Comparison of ENCODE assay signal across 13 cellular contexts in the genomic region with DNA sequence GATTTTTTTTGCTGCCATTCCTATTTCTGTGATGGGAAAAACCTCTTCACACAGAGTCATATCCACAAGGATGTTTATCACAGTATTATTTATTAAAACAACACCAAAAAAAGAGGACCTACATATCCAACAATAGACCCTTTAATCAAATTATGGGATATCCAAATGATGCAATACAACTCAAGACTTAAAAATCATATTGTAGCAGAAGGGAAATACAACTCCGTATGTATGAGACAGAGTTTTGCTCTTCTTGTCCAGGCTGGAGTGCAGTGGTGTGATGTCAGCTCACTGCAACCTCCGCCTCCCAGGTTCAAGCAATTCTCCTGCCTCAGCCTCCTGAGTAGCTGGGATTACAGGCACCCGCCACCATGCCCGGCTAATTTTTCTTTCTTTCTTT. TPM values are rescaled to one million over a fixed set of nuclear protein-coding genes. Genes with fewer than 3 reads are reported as not detected.
A peak's percentile ranks its signal among the peaks of the same experiment; 100 is the strongest.
DNase-seq lines count a peak whose midpoint lies in the region; ATAC-seq, FAIRE-seq and TF ChIP-seq lines count a peak whose summit lies in the region.
"Not testable (repeated sequence)": the region's sequence is repeated elsewhere in the genome, so short reads cannot be mapped to it uniquely, and the experiment has no call there.
"Had no signal": no experiment of that assay in that cellular context is flagged by ENCODE, and none has a peak within 500 bp of the region (broad histone marks: within the 10 kb centered on the region; RNA-seq: fewer than 3 reads in every experiment).

No MANE protein-coding gene starts in this region.

- H3K27me3 ChIP-seq in DOHH2 (ENCODE audit: control insufficient read depth, low read length) = peaks cover 15% of the 10 kb centered on the region
- H3K27me3 ChIP-seq in astrocyte (ENCODE audit: insufficient read depth, low read length); heart left ventricle; subcutaneous abdominal adipose tissue (ENCODE audit: control insufficient read depth in 5 of 5, insufficient read depth in 4 of 5, low read length in 5 of 5): not testable (repeated sequence)

- not testable (repeated sequence) for ATAC-seq in heart left ventricle

- not testable (repeated sequence) for H3K9ac ChIP-seq in astrocyte (ENCODE audit: low read length)
- H3K9ac ChIP-seq in subcutaneous abdominal adipose tissue (ENCODE audit: low read length in 5 of 5) = peak overlapping the region in 1 of 5 donors; percentile 21

- intact Hi-C loops in OCI-LY7 (cut with micrococcal nuclease; ENCODE audit: unreplicated experiment); heart left ventricle (cut with DNase I): not testable (repeated sequence)

- H3K36me3 ChIP-seq in DOHH2 (ENCODE audit: control insufficient read depth, low read length); OCI-LY7 (ENCODE audit: insufficient read depth, low read length); astrocyte (ENCODE audit: insufficient read depth, low read length); heart left ventricle; subcutaneous abdominal adipose tissue (ENCODE audit: control insufficient read depth in 5 of 5, insufficient read depth in 5 of 5, low read length in 5 of 5): not testable (repeated sequence)

- H3K4me3 ChIP-seq in DOHH2 (ENCODE audit: low read length); OCI-LY7 (ENCODE audit: low read depth, low read length, poor library complexity, severe bottlenecking); astrocyte (ENCODE audit: insufficient read depth, low read depth, low read length); heart left ventricle: not testable (repeated sequence)
- peak overlapping the region in 1 of 5 donors; percentile 29 for H3K4me3 ChIP-seq in subcutaneous abdominal adipose tissue (ENCODE audit: low read depth in 1 of 5, low read length in 5 of 5)

- H3K27ac Mint-ChIP-seq in astrocyte (ENCODE audit: unreplicated experiment) = peak overlapping the region; percentile 5
- peak overlapping the region in 2 of 3 experiments; percentile 20 to 59 for H3K27ac Mint-ChIP-seq in nephron

- H3K36me3 Mint-ChIP-seq in astrocyte (ENCODE audit: low read depth, unreplicated experiment); nephron (ENCODE audit: low read depth): not testable (repeated sequence)

- CTCF ChIA-PET in OCI-LY7 (lab: Charles Lee; ENCODE audit: unreplicated experiment) = not testable (repeated sequence)

- H3F3A ChIP-seq in DOHH2 (ENCODE audit: control insufficient read depth, insufficient read depth) = not testable (repeated sequence)

- 58 to 80% (median 73%) methylated on average over 4 of the region's 4 CpGs for WGBS in heart left ventricle, 4 donors

- BruUV-seq in OCI-LY7 (replicated peaks; lab: Mats Ljungman, UMichigan) = not testable (repeated sequence)

- H3K79me2 ChIP-seq in DOHH2 (ENCODE audit: control insufficient read depth, low read length); OCI-LY7 (ENCODE audit: insufficient read depth, low read depth, low read length); astrocyte (ENCODE audit: insufficient read depth, low read length): not testable (repeated sequence)

- not testable (repeated sequence) for H3K27me3 Mint-ChIP-seq in astrocyte (ENCODE audit: low read depth, unreplicated experiment); nephron (ENCODE audit: low read depth)

- TF ChIP-seq POLR2A in heart left ventricle (IDR thresholded peaks at IDR 0.05) = not testable (repeated sequence)

- H3K4me3 Mint-ChIP-seq in astrocyte (ENCODE audit: unreplicated experiment); nephron: not testable (repeated sequence)

- not testable (repeated sequence) for H3K9me3 Mint-ChIP-seq in astrocyte (ENCODE audit: unreplicated experiment); nephron

- POLR2A ChIA-PET in OCI-LY7 (lab: Charles Lee) = not testable (repeated sequence)

- H3K4me2 ChIP-seq in DOHH2 (ENCODE audit: low read length) = 0 out of 2 replicates have a peak overlapping the region, but pooled peaks have one; percentile 55
- peak overlapping the region; percentile 24; the same call in 1 of the 2 replicates for H3K4me2 ChIP-seq in OCI-LY7 (ENCODE audit: low read length)
- not testable (repeated sequence) for H3K4me2 ChIP-seq in astrocyte (ENCODE audit: low read length)

- not testable (repeated sequence) for H4K20me1 ChIP-seq in DOHH2 (ENCODE audit: control insufficient read depth, insufficient read depth, low read depth, low read length); OCI-LY7 (ENCODE audit: insufficient read depth, low read length); astrocyte (ENCODE audit: insufficient read depth, low read length)

- H3K9me2 ChIP-seq in DOHH2 (replicated peaks; ENCODE audit: control insufficient read depth, low read length); OCI-LY7 (ENCODE audit: insufficient read depth, low read length): not testable (repeated sequence)

- TF ChIP-seq CTCF in DOHH2 (IDR thresholded peaks at IDR 0.05; ENCODE audit: low read depth, low read length, poor library complexity, severe bottlenecking); OCI-LY7 (conservative IDR thresholded peaks at IDR 0.05; ENCODE audit: low read length); astrocyte (IDR thresholded peaks at IDR 0.05; ENCODE audit: insufficient read depth, low read depth, low read length); heart left ventricle (IDR thresholded peaks at IDR 0.05); nephron (IDR thresholded peaks at IDR 0.05; ENCODE audit: unreplicated experiment in 3 of 3): not testable (repeated sequence)

- not testable (repeated sequence) for DNase-seq in OCI-LY7 (ENCODE audit: low spot score); astrocyte (ENCODE audit: low read depth); heart left ventricle

- H3K27ac ChIP-seq in DOHH2 (ENCODE audit: low read depth, low read length); OCI-LY7 (ENCODE audit: low read depth, low read length, poor library complexity, severe bottlenecking); astrocyte (ENCODE audit: low read depth, low read length): not testable (repeated sequence)
- H3K27ac ChIP-seq in heart left ventricle = peak overlapping the region in 10 of 12 donors; percentile 4 to 67 (median 47)
- H3K27ac ChIP-seq in subcutaneous abdominal adipose tissue (ENCODE audit: low read depth, low read length) = peak overlapping the region; percentile 68

- H3K4me1 ChIP-seq in DOHH2 (ENCODE audit: control insufficient read depth, low read length) (peaks cover 17% of the 10 kb centered on the region), heart left ventricle (peaks cover 0 to 43% (median 32%) of the 10 kb centered on the region in 12 donors), subcutaneous abdominal adipose tissue (ENCODE audit: control insufficient read depth in 5 of 5, insufficient read depth in 5 of 5, low read length in 5 of 5) (peaks cover 12 to 41% (median 29%) of the 10 kb centered on the region in 5 donors)
- not testable (repeated sequence) for H3K4me1 ChIP-seq in OCI-LY7 (ENCODE audit: insufficient read depth, low read length, poor library complexity, severe bottlenecking); astrocyte (ENCODE audit: insufficient read depth, low read length)

- not testable (repeated sequence) for FAIRE-seq in astrocyte (lab: Jason Lieb, UNC)

- H3K9me3 ChIP-seq in DOHH2 (ENCODE audit: control insufficient read depth, insufficient read depth, low read length); OCI-LY7 (ENCODE audit: low read length); astrocyte (ENCODE audit: insufficient read depth, low read depth, low read length); heart left ventricle; subcutaneous abdominal adipose tissue (ENCODE audit: control insufficient read depth in 5 of 5, low read length in 5 of 5): not testable (repeated sequence)

- H3K4me1 Mint-ChIP-seq in astrocyte (ENCODE audit: low read depth, unreplicated experiment) = not testable (repeated sequence)
- H3K4me1 Mint-ChIP-seq in nephron = peaks cover 51% of the 10 kb centered on the region

- peak overlapping the region; percentile 55; the same call in 1 of the 2 replicates for H2AFZ ChIP-seq in OCI-LY7 (ENCODE audit: low read length)
- H2AFZ ChIP-seq in astrocyte (ENCODE audit: low read depth, low read length) = not testable (repeated sequence)

RNA-seq across cellular contexts. Expression of gene RPS6KL1, which starts 9.9 kb away (rescaled TPM):
- 6.1 and 11.3 TPM in 2 replicates for total RNA-seq in OCI-LY7 (2014; rRNA removed; shearing (Covaris generic))
- total RNA-seq in OCI-LY7 (2022) (14.0 and 15.3 TPM in 2 replicates), astrocyte (0.70 and 1.7 TPM in 2 replicates), heart left ventricle (10 to 100 TPM in 8 of 9 donors, 1 to 10 TPM in 1; 8.3 to 26.8 (median 17.8) TPM)
- polyA plus RNA-seq in heart left ventricle = 10 to 100 TPM; 12.0 to 18.6 TPM
- total RNA-seq: A172, H4, M059J had no signal

RNA-seq across cellular contexts. Expression of gene PGF, which starts 22.5 kb away (rescaled TPM):
- 0.09 and 0.13 TPM in 2 replicates for total RNA-seq in OCI-LY7 (2014; rRNA removed; shearing (Covaris generic))
- total RNA-seq in OCI-LY7 (2022) = 0.19 TPM in 1 of 2 replicates, not detected in the other
- 2.5 and 3.5 TPM in 2 replicates for total RNA-seq in astrocyte
- 10 to 100 TPM in 2 of 9 donors, 1 to 10 TPM in 7; 4.1 to 30.4 (median 5.9) TPM for total RNA-seq in heart left ventricle
- 1 to 10 TPM; 5.0 to 9.7 TPM for polyA plus RNA-seq in heart left ventricle
- polyA plus RNA-seq: IgD-negative memory B cell had no signal

RNA-seq across cellular contexts. Expression of gene DLST, which starts 51.2 kb away (rescaled TPM):
- 70.2 and 74.4 TPM in 2 replicates for total RNA-seq in OCI-LY7 (2014; rRNA removed; shearing (Covaris generic))
- 95.1 and 95.7 TPM in 2 replicates for total RNA-seq in OCI-LY7 (2022)
- 83.0 and 90.6 TPM in 2 replicates for total RNA-seq in astrocyte
- 100 to 1,000 TPM; 152 to 251 (median 209) TPM for total RNA-seq in heart left ventricle
- polyA plus RNA-seq in heart left ventricle = 100 to 1,000 TPM in 1 of 2 donors, 10 to 100 TPM in 1; 75.7 to 159 TPM

RNA-seq across cellular contexts. Expression of gene PROX2, which starts 57.0 kb away (rescaled TPM):
- 0.35 and 0.51 TPM in 2 replicates for total RNA-seq in OCI-LY7 (2014; rRNA removed; shearing (Covaris generic))
- total RNA-seq in OCI-LY7 (2022) (0.74 and 0.76 TPM in 2 replicates), astrocyte (not detected in 2 replicates), heart left ventricle (not detected)
- polyA plus RNA-seq in heart left ventricle = not detected
- total RNA-seq: A172, Daoy, G401, H4, M059J had no signal
- polyA plus RNA-seq: BJ, IgD-negative memory B cell had no signal
